Comparison of ENCODE assay signal across 8 cellular contexts in genomic region chr2:73830871-73831401, GRCh38. TPM values are rescaled to one million over a fixed set of nuclear protein-coding genes. Genes with fewer than 3 reads are reported as not detected.
DNase-seq lines count a peak whose midpoint lies in the region; ATAC-seq and FAIRE-seq lines count a peak whose summit lies in the region.

No MANE protein-coding gene starts in this region.

- FAIRE-seq in urothelium cell line (lab: Jason Lieb, UNC), result no peak

- DNase-seq in stimulated activated naive CD4-positive, alpha-beta T cell treated with Interleukin-2 at 50 U/mL for 16 hours (lab: John Stamatoyannopoulos, UW), result peak; percentile 37
- no peak for DNase-seq in stimulated activated naive CD4-positive, alpha-beta T cell (lab: John Stamatoyannopoulos, UW)
- DNase-seq in activated naive CD4-positive, alpha-beta T cell treated with anti-CD3 and anti-CD28 coated beads, Interleukin-2, amount 50 U/mL, for 16 hours, result peak; percentile 33
- DNase-seq in kidney glomerular epithelial cell (lab: John Stamatoyannopoulos, UW) (peak; percentile 97), urothelium cell line (ENCODE audit: low spot score) (peak; percentile 65), SK-N-DZ (ENCODE audit: low spot score) (no peak), cerebellum (ENCODE audit: low spot score) (no peak)

- ATAC-seq in GM18520 (IDR thresholded peaks at IDR 0.05; ENCODE audit: unreplicated experiment), result no peak

RNA-seq across cellular contexts. Expression of gene STAMBP, which starts 2.2 kb away (rescaled TPM):
- polyA plus RNA-seq in SK-N-DZ (2014; cell fraction: cytosol; rRNA removed), result 53.0 and 65.2 TPM in 2 replicates
- polyA plus RNA-seq in SK-N-DZ (2014; cell fraction: nucleus; rRNA removed), result 43.2 and 70.2 TPM in 2 replicates
- total RNA-seq in cerebellum, result 16.0 TPM

RNA-seq across cellular contexts. Expression of gene C2orf78, which starts 47.0 kb away (rescaled TPM):
- polyA plus RNA-seq in SK-N-DZ (2014; cell fraction: cytosol; rRNA removed), result 0.07 TPM in 1 of 2 replicates, not detected in the other
- polyA plus RNA-seq in SK-N-DZ (2014; cell fraction: nucleus; rRNA removed), result not detected in 2 replicates
- not detected for total RNA-seq in cerebellum

RNA-seq across cellular contexts. Expression of gene DUSP11, which starts 51.0 kb away (rescaled TPM):
- polyA plus RNA-seq in SK-N-DZ (2014; cell fraction: cytosol; rRNA removed), result 20.3 and 20.7 TPM in 2 replicates
- polyA plus RNA-seq in SK-N-DZ (2014; cell fraction: nucleus; rRNA removed), result 7.7 and 14.2 TPM in 2 replicates
- 27.1 TPM for total RNA-seq in cerebellum

Comparison
In these comparisons a context has a peak if more than half of its experiments do, and no peak if none do; other contexts are left out.
1. DNase-seq: peak in stimulated activated naive CD4-positive, alpha-beta T cell treated with Interleukin-2 at 50 U/mL for 16 hours (single experiment), activated naive CD4-positive, alpha-beta T cell treated with anti-CD3 and anti-CD28 coated beads, Interleukin-2, amount 50 U/mL, for 16 hours (single experiment), kidney glomerular epithelial cell (single experiment) and urothelium cell line (single experiment); none in stimulated activated naive CD4-positive, alpha-beta T cell (0 of 6), SK-N-DZ (single experiment) and cerebellum (single experiment).